ENCODE assay signal across 8 cellular contexts in the genomic region with DNA sequence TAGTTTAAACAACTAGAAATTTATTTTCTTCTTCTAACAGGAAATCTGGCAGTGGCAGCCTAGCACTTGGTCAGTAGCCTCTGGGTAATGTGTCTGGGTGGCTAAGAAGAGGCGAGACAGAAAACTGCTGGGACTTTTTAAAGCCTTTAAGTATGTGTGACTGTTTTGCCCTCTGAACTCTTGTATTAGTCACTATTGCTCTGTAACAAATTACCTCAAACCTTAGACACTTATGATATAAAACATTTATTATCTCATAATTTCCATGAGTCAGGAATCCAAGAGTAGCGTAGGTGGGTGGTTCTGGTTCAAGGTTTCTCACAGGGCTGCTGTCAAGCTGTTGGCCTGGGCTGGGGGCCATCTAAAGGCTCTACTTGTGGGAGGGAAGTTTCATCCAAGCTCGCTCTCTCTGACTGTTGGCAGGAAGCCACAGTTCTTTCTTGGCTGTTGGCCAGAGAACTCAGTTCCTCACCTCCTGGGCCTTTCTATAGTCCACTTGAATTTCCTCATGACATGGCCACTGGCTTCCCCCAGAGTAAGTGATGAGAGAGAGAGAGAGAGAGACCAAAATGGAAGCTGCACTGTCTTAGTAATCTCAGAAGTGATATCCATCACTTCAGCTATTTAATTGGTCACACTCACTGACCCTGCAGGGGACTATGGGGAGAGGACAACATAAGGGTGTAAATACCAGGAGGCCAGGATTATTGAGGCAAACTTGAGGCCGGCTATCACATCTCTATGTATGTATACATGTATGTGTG. TPM values are rescaled to one million over a fixed set of nuclear protein-coding genes. Genes with fewer than 3 reads are reported as not detected.
A peak's percentile ranks its signal among the peaks of the same experiment; 100 is the strongest.
DNase-seq lines count a peak whose midpoint lies in the region; ATAC-seq and TF ChIP-seq lines count a peak whose summit lies in the region.

No MANE protein-coding gene starts in this region.

- H3K9ac ChIP-seq in PC-3 (ENCODE audit: low read length) (peak overlapping the region; percentile 47), trophoblast cell (ENCODE audit: low read length) (no peak overlapping the region)

- POLR2A ChIA-PET in PC-3 (lab: Charles Lee; ENCODE audit: unreplicated experiment): interaction anchor here (0.6 kb wide), 1 partner anchor 45 kb away, joined by 5 read pairs; no protein-coding TSS in a partner anchor

- no peaks in the 10 kb centered on the region for H3K9me2 ChIP-seq in PC-3 (replicated peaks; ENCODE audit: low read length)

- H2AFZ ChIP-seq in PC-3 (ENCODE audit: low read length): 0 out of 2 replicates have a peak overlapping the region, but pooled peaks have one; percentile 11
- no peak overlapping the region for H2AFZ ChIP-seq in trophoblast cell (ENCODE audit: insufficient read depth, low read length, poor library complexity)

- H3K4me3 ChIP-seq in PC-3 (ENCODE audit: low read length): no peak overlapping the region
- H3K4me3 ChIP-seq in fibroblast of villous mesenchyme (ENCODE audit: low read depth, low read length): no peak overlapping the region
- H3K4me3 ChIP-seq in trophoblast cell (ENCODE audit: low read depth, low read length): no peak overlapping the region
- no peak overlapping the region for H3K4me3 ChIP-seq in thymus (ENCODE audit: low read length)

- CTCF ChIA-PET in PC-3 (lab: Charles Lee): no interaction called here

- H3K27ac ChIP-seq in PC-3 (ENCODE audit: low read length): peak overlapping the region; percentile 82
- H3K27ac ChIP-seq in trophoblast cell (ENCODE audit: low read depth, low read length): peak overlapping the region; percentile 31
- peak overlapping the region; percentile 15 for H3K27ac ChIP-seq in thymus (ENCODE audit: low read depth)

- BruUV-seq in PC-3 (replicated peaks; lab: Mats Ljungman, UMichigan): no TSS peak

- no peak overlapping the region for H4K12ac ChIP-seq in trophoblast cell (ENCODE audit: low read depth, low read length)

- H2BK5ac ChIP-seq in trophoblast cell (ENCODE audit: low read depth, low read length, poor library complexity): peak overlapping the region; percentile 36

- H4K8ac ChIP-seq in trophoblast cell (ENCODE audit: low read depth, low read length): no peak overlapping the region

- H3K23ac ChIP-seq in trophoblast cell (ENCODE audit: low read length): no peak overlapping the region

- H4K91ac ChIP-seq in trophoblast cell (ENCODE audit: low read depth, low read length): peak overlapping the region; percentile 72

- no peaks in the 10 kb centered on the region for H4K20me1 ChIP-seq in PC-3 (ENCODE audit: low read length)

- H3K79me2 ChIP-seq in PC-3 (ENCODE audit: low read length) (no peaks in the 10 kb centered on the region), trophoblast cell (ENCODE audit: control insufficient read depth, insufficient read depth, low read length, poor library complexity) (peaks cover 3% of the 10 kb centered on the region)

- no peak overlapping the region for H3K18ac ChIP-seq in trophoblast cell (ENCODE audit: low read length)

- no CpG with 5 or more reads among the region's 4 CpGs for WGBS in trophoblast cell (ENCODE audit: extremely low coverage, insufficient coverage, insufficient read length)
- 68% methylated on average over 4 of the region's 4 CpGs for WGBS in thymus

- H2BK12ac ChIP-seq in trophoblast cell (ENCODE audit: low read length): peak overlapping the region; percentile 81

- peaks cover 18% of the 10 kb centered on the region for H3K79me1 ChIP-seq in trophoblast cell (ENCODE audit: low read length)

- peak overlapping the region; percentile 26 for H3K4ac ChIP-seq in trophoblast cell (ENCODE audit: low read depth, low read length)

- H3K4me2 ChIP-seq in PC-3 (ENCODE audit: low read length) (peak overlapping the region; percentile 40), trophoblast cell (ENCODE audit: low read length) (no peak overlapping the region)

- H3K14ac ChIP-seq in trophoblast cell (ENCODE audit: low read length): peak overlapping the region; percentile 49

- H3K36me3 ChIP-seq in PC-3 (ENCODE audit: low read depth, low read length): no peaks in the 10 kb centered on the region
- H3K36me3 ChIP-seq in trophoblast cell (ENCODE audit: control insufficient read depth in 1 of 2, insufficient read depth in 2 of 2, low read length in 2 of 2): no peaks in the 10 kb centered on the region
- H3K36me3 ChIP-seq in thymus (ENCODE audit: control insufficient read depth, insufficient read depth): no peaks in the 10 kb centered on the region

- intact Hi-C loops in PC-3 (cut with micrococcal nuclease): no loop called here

- peak; percentile 97 for DNase-seq in EH (ENCODE audit: low read depth)
- peak; percentile 90 for DNase-seq in PC-3
- DNase-seq in activated T-helper 1 cell treated with Interleukin-2 at 50 U/mL for 16 hours (ENCODE audit: low read depth): peak; percentile 41
- DNase-seq in fibroblast of villous mesenchyme (ENCODE audit: low read depth): peak; percentile 96
- peak; percentile 24 to 52 for DNase-seq in trophoblast cell

- H3K27me3 ChIP-seq in PC-3 (ENCODE audit: low read length): no peaks in the 10 kb centered on the region
- no peaks in the 10 kb centered on the region for H3K27me3 ChIP-seq in trophoblast cell (ENCODE audit: insufficient read depth, low read length)
- no peaks in the 10 kb centered on the region for H3K27me3 ChIP-seq in thymus (ENCODE audit: control insufficient read depth, insufficient read depth)

- peak overlapping the region; percentile 31 for H2BK120ac ChIP-seq in trophoblast cell (ENCODE audit: insufficient read depth, low read length, poor library complexity)

- peaks cover 17% of the 10 kb centered on the region for H3F3A ChIP-seq in PC-3 (ENCODE audit: low read length, unreplicated experiment)

- ATAC-seq in HG03064 (IDR thresholded peaks at IDR 0.05; ENCODE audit: low read depth, unreplicated experiment) (peak; percentile 59), PC-3 (peak; percentile 57), HG03108 (IDR thresholded peaks at IDR 0.05; ENCODE audit: unreplicated experiment) (no peak)

- H2AK5ac ChIP-seq in trophoblast cell (ENCODE audit: low read length): peak overlapping the region; percentile 78

- no peaks in the 10 kb centered on the region for H3K9me3 ChIP-seq in PC-3 (ENCODE audit: low read length)
- H3K9me3 ChIP-seq in trophoblast cell (ENCODE audit: insufficient read depth, low read depth, low read length): no peaks in the 10 kb centered on the region
- no peaks in the 10 kb centered on the region for H3K9me3 ChIP-seq in thymus (ENCODE audit: control insufficient read depth)

- H3K4me1 ChIP-seq in PC-3 (ENCODE audit: insufficient read depth, low read length): peaks cover 36% of the 10 kb centered on the region
- peaks cover 16 to 20% of the 10 kb centered on the region in 2 experiments for H3K4me1 ChIP-seq in trophoblast cell (ENCODE audit: control insufficient read depth in 1 of 2, insufficient read depth in 2 of 2, low read length in 2 of 2)
- H3K4me1 ChIP-seq in thymus (ENCODE audit: control insufficient read depth, insufficient read depth, low read length): no peaks in the 10 kb centered on the region

- TF ChIP-seq CTCF in PC-3 (conservative IDR thresholded peaks at IDR 0.05; ENCODE audit: low read depth, low read length) (no peak), fibroblast of villous mesenchyme (IDR thresholded peaks at IDR 0.05; ENCODE audit: insufficient read depth, low read depth, low read length) (no peak)

RNA-seq across cellular contexts. Expression of a gene that starts 17.4 kb away (rescaled TPM):
- total RNA-seq in PC-3 (2014; rRNA removed) (9.1 and 9.6 TPM in 2 replicates), fibroblast of villous mesenchyme (7.1 and 10.8 TPM in 2 replicates)
- 8.4 TPM in 2 replicates for polyA plus RNA-seq in trophoblast cell (2013)
- polyA plus RNA-seq in thymus: 8.8 TPM

RNA-seq across cellular contexts. Expression of a gene that starts 17.8 kb away (rescaled TPM):
- total RNA-seq in PC-3 (2014; rRNA removed) (2.2 and 2.4 TPM in 2 replicates), fibroblast of villous mesenchyme (2.9 and 3.5 TPM in 2 replicates)
- 1.7 and 2.2 TPM in 2 replicates for polyA plus RNA-seq in trophoblast cell (2013)
- 4.0 TPM for polyA plus RNA-seq in thymus

Comparison
In these comparisons a context has a peak if more than half of its experiments do, and no peak if none do; other contexts are left out.
1. DNase-seq: peak in every context shown above with its lines; median percentile 97 in EH; 96 in fibroblast of villous mesenchyme; 90 in PC-3; 41 in activated T-helper 1 cell treated with Interleukin-2 at 50 U/mL for 16 hours; 38 in trophoblast cell.
2. H3K27ac ChIP-seq: peak in every context shown above with its lines; median percentile 82 in PC-3; 31 in trophoblast cell; 15 in thymus.